11 cellular contexts compared by ENCODE assay signal in the genomic region with DNA sequence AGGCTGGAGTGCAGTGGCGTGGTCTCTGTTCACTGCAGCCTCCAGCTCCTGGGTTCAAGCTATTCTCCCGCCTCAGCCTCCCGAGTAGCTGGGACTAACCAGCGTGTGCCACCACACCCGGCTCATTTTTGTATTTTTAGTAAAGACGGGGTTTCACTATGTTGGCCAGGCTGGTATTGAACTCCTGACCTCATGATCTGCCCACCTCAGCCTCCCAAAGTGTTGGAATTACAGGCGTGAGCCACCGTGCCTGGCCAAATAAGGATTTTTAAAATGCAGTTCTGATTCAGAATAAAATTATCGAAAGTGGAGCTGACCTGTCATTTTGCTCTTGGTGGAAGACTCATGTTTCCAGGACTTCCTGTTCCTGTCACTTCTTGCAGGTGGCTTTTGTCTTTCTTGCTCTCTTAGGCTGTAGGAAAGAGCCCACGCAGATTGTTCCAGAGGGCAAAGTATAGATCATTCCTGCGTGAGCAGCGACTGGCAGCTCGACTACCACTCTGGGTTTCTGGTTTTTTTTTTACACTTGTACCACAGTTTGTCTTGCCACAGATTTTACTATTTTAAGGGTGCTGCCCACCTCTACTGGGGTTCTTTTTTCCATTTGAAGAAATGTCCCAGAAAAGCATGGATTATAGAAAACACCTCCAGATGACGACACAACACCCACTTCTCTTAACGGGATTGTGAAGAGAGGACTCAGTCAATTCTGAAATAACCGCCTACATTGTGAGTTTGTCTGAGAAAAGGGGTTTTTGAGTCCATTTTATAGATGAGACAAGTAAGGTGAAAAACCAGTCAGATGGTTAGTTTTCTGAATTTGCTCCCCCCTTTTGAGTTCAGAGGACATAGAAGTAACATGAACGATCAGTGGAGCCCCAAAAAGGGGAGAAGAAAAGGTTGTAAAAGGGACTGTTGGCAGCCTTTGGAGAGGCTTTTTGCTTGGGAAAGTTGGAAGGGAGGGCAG. TPM values are rescaled to one million over a fixed set of nuclear protein-coding genes. Genes with fewer than 3 reads are reported as not detected.
DNase-seq lines count a peak whose midpoint lies in the region; ATAC-seq, FAIRE-seq and TF ChIP-seq lines count a peak whose summit lies in the region.
"Had no signal": no experiment of that assay in that cellular context is flagged by ENCODE, and none has a peak within 500 bp of the region (broad histone marks: within the 10 kb centered on the region; RNA-seq: fewer than 3 reads in every experiment).

No MANE protein-coding gene starts in this region.

- H3K4me2 ChIP-seq in Karpas-422 (ENCODE audit: low read depth, low read length, poor library complexity, severe bottlenecking) (peak overlapping the region; percentile 23), GM12878 (ENCODE audit: control insufficient read depth, insufficient read depth) (peak overlapping the region; percentile 94)

- H3K79me2 ChIP-seq in Karpas-422 (ENCODE audit: low read length) (no peaks in the 10 kb centered on the region), GM12878 (ENCODE audit: control insufficient read depth, insufficient read depth, low read length) (peaks cover 96% of the 10 kb centered on the region)

- 0 out of 4 replicates have a peak, but pooled peaks of 1 of the 2 experiments have one; percentile 10 for TF ChIP-seq EP300 in GM12878 (IDR thresholded peaks at IDR 0.05; ENCODE audit: borderline replicate concordance in 1 of 2, control insufficient read depth in 1 of 2, low read depth in 2 of 2, low read length in 2 of 2)

- H3K4me3 Mint-ChIP-seq in activated CD4-positive, alpha-beta T cell treated with anti-CD3 and anti-CD28 coated beads, Interleukin-2, amount 10 ng/mL, durations not matched to agents 24 days and 14 days = peak overlapping the region; percentile 87

- H3K9ac ChIP-seq in Karpas-422 (ENCODE audit: low read length) (no peak overlapping the region), GM12878 (ENCODE audit: control insufficient read depth, insufficient read depth, low read length) (peak overlapping the region; percentile 64), skeletal muscle tissue (ENCODE audit: low read depth in 1 of 3, low read length in 3 of 3) (no peak overlapping the region)

- DNase-seq in activated CD4-positive, alpha-beta T cell treated with anti-CD3 and anti-CD28 coated beads, Interleukin-2, amount 10 ng/mL, durations not matched to agents 24 days and 14 days = no peak
- no peak for DNase-seq in activated CD4-positive, alpha-beta T cell treated with anti-CD3 and anti-CD28 coated beads, Interleukin-2, amount 50 U/mL, for 4 hours
- DNase-seq in Karpas-422 (no peak), GM12878 (ENCODE audit: low read depth, low spot score) (no peak), prostate gland (ENCODE audit: low spot score) (no peak), NCI-H82 treated with DMSO at 0.1 percent for 48 hours (lab: John Stamatoyannopoulos, UW; ENCODE audit: unreplicated experiment) (no peak), left colon (no peak)
- DNase-seq: aorta, NCI-H146 had no signal

- H3K36me3 ChIP-seq in Karpas-422 (ENCODE audit: insufficient read depth, low read length) (no peaks in the 10 kb centered on the region), GM12878 (ENCODE audit: control insufficient read depth in 2 of 2, insufficient read depth in 2 of 2, low read length in 1 of 2) (no peaks in the 10 kb centered on the region; a peak in 1 of 4 replicates), skeletal muscle tissue (ENCODE audit: control insufficient read depth in 3 of 3, insufficient read depth in 3 of 3, low read length in 3 of 3) (no peaks in the 10 kb centered on the region), prostate gland (no peaks in the 10 kb centered on the region)

- peak overlapping the region; percentile 82 for H3K27ac Mint-ChIP-seq in activated CD4-positive, alpha-beta T cell treated with anti-CD3 and anti-CD28 coated beads, Interleukin-2, amount 10 ng/mL, durations not matched to agents 24 days and 14 days

- peaks cover 75% of the 10 kb centered on the region for H3K36me3 Mint-ChIP-seq in activated CD4-positive, alpha-beta T cell treated with anti-CD3 and anti-CD28 coated beads, Interleukin-2, amount 10 ng/mL, durations not matched to agents 24 days and 14 days (ENCODE audit: low read depth)

- H2AFZ ChIP-seq in Karpas-422 (ENCODE audit: low read length) = no peak overlapping the region
- no peak overlapping the region; the same call in 1 of the 2 replicates for H2AFZ ChIP-seq in GM12878 (ENCODE audit: control insufficient read depth, low read depth, low read length)

- BruUV-seq in GM12878 (replicated peaks; lab: Mats Ljungman, UMichigan) = no TSS peak

- H3K4me1 Mint-ChIP-seq in activated CD4-positive, alpha-beta T cell treated with anti-CD3 and anti-CD28 coated beads, Interleukin-2, amount 10 ng/mL, durations not matched to agents 24 days and 14 days = peaks cover 91% of the 10 kb centered on the region

- FAIRE-seq in GM12878 (lab: Jason Lieb, UNC) = no peak
- FAIRE-seq: A204.1 had no signal

- SMC1A ChIA-PET in GM12878 (lab: Charles Lee; ENCODE audit: uncharacterized antibody, unreplicated experiment) = interaction anchor here (0.6 to 8.0 kb wide), 36 partner anchors 8 to 371 kb away, joined by 3 to 95 read pairs (median 4); a partner anchor contains a TSS

- ATAC-seq in GM12878 (peak; percentile 10), left colon (no peak)

- POLR2A ChIA-PET in GM12878 (lab: Charles Lee) = interaction anchor here (0.7 to 2.4 kb wide), 11 partner anchors 11 to 180 kb away, joined by 3 to 8 read pairs (median 4); no protein-coding TSS in a partner anchor

- CTCF ChIA-PET in GM12878 (lab: Yijun Ruan, JAX) = interaction anchor here (0.6 to 7.3 kb wide), 22 partner anchors 12 to 524 kb away, joined by 3 to 75 read pairs (median 6); no protein-coding TSS in a partner anchor

- TF ChIP-seq POLR2A in GM12878 (IDR thresholded peaks at IDR 0.05; ENCODE audit: low read depth, low read length) (no peak), prostate gland (IDR thresholded peaks at IDR 0.05) (no peak)

- TF ChIP-seq RAD21 in GM12878 (IDR thresholded peaks at IDR 0.05; ENCODE audit: insufficient read depth, low read depth, low read length) = no peak

- H3K9me3 ChIP-seq in Karpas-422 (ENCODE audit: low read length) (no peaks in the 10 kb centered on the region), GM12878 (replicated peaks; ENCODE audit: control insufficient read depth, insufficient read depth, low read length) (no peaks in the 10 kb centered on the region), skeletal muscle tissue (ENCODE audit: control insufficient read depth in 3 of 3, low read length in 3 of 3) (no peaks in the 10 kb centered on the region), prostate gland (no peaks in the 10 kb centered on the region)

- in situ Hi-C loops in GM12878 (cut with MboI) = loop anchor here (5.0 kb wide), 1 partner anchor 134 kb away; no protein-coding TSS in a partner anchor

- no peaks in the 10 kb centered on the region for H3K9me2 ChIP-seq in Karpas-422 (replicated peaks; ENCODE audit: insufficient read depth, low read length)

- H3K27me3 ChIP-seq in Karpas-422 (ENCODE audit: low read length) = 0 out of 2 replicates have a peak, but pooled peaks cover 7% of the 10 kb centered on the region
- no peaks in the 10 kb centered on the region for H3K27me3 ChIP-seq in GM12878 (replicated peaks in 1 of 2; ENCODE audit: control insufficient read depth in 2 of 2, insufficient read depth in 2 of 2, low read length in 1 of 2)
- H3K27me3 ChIP-seq in skeletal muscle tissue (ENCODE audit: control insufficient read depth in 3 of 3, insufficient read depth in 3 of 3, low read length in 3 of 3) = no peaks in the 10 kb centered on the region
- no peaks in the 10 kb centered on the region for H3K27me3 ChIP-seq in prostate gland (replicated peaks; ENCODE audit: insufficient read depth)

- H4K20me1 ChIP-seq in Karpas-422 (ENCODE audit: insufficient read depth, low read depth, low read length) = peaks cover 48% of the 10 kb centered on the region
- peaks cover 3% of the 10 kb centered on the region; the same call in 1 of the 2 replicates for H4K20me1 ChIP-seq in GM12878 (ENCODE audit: control insufficient read depth, insufficient read depth)

- no peaks in the 10 kb centered on the region for H3K9me3 Mint-ChIP-seq in activated CD4-positive, alpha-beta T cell treated with anti-CD3 and anti-CD28 coated beads, Interleukin-2, amount 10 ng/mL, durations not matched to agents 24 days and 14 days

- H3K4me1 ChIP-seq in Karpas-422 (ENCODE audit: low read length) (peaks cover 55% of the 10 kb centered on the region), GM12878 (ENCODE audit: control insufficient read depth, insufficient read depth, low read length) (peaks cover 69% of the 10 kb centered on the region), skeletal muscle tissue (ENCODE audit: control insufficient read depth in 3 of 3, insufficient read depth in 3 of 3, low read length in 3 of 3) (peaks cover 51 to 61% (median 59%) of the 10 kb centered on the region in 3 donors), prostate gland (replicated peaks) (peaks cover 10% of the 10 kb centered on the region)

- H3K4me3 ChIP-seq in Karpas-422 (ENCODE audit: low read length) = no peak overlapping the region
- H3K4me3 ChIP-seq in GM12878 = peak overlapping the region; percentile 42; the same call in 1 of the 2 replicates
- H3K4me3 ChIP-seq in skeletal muscle tissue (ENCODE audit: low read length in 3 of 3) = no peak overlapping the region
- H3K4me3 ChIP-seq in prostate gland = no peak overlapping the region

- TF ChIP-seq CTCF in GM12878 (IDR thresholded peaks at IDR 0.05 in 2 of 3, conservative IDR thresholded peaks at IDR 0.05 in 1 of 3; ENCODE audit: control insufficient read depth in 2 of 3, extremely low read depth in 1 of 3, insufficient read depth in 1 of 3, low read depth in 3 of 3, low read length in 3 of 3) (no peak), prostate gland (IDR thresholded peaks at IDR 0.05) (no peak)

- 13% methylated on average over 17 of the region's 17 CpGs for WGBS in GM12878 (ENCODE audit: insufficient coverage, insufficient replicate concordance, low lambda C conversion rate, missing lambda C conversion rate)
- 81% methylated on average over 17 of the region's 17 CpGs for WGBS in prostate gland

- intact Hi-C loops in activated CD4-positive, alpha-beta T cell treated with anti-CD3 and anti-CD28 coated beads, Interleukin-2, amount 10 ng/mL, durations not matched to agents 24 days and 14 days (cut with micrococcal nuclease) = loop anchor here (1.0 kb wide), 2 partner anchors 48 to 376 kb away; no protein-coding TSS in a partner anchor
- intact Hi-C loops in GM12878 (cut with micrococcal nuclease; ENCODE audit: unreplicated experiment) (loop anchor here (2.0 to 10.0 kb wide), 5 partner anchors 47 to 1129 kb away; no protein-coding TSS in a partner anchor), prostate gland (cut with DNase I) (loop anchor here (10.0 kb wide), 1 partner anchor 131 kb away; no protein-coding TSS in a partner anchor), left colon (cut with DNase I, micrococcal nuclease) (no loop called here)

- RAD21 ChIA-PET in GM12878 (lab: Charles Lee; ENCODE audit: unreplicated experiment) = interaction anchor here (0.6 to 6.4 kb wide), 29 partner anchors 13 to 539 kb away, joined by 3 to 66 read pairs (median 6); no protein-coding TSS in a partner anchor

- H3K27ac ChIP-seq in Karpas-422 (ENCODE audit: low read length) (0 out of 2 replicates have a peak overlapping the region, but pooled peaks have one; percentile 34), GM12878 (ENCODE audit: control insufficient read depth, insufficient read depth) (peak overlapping the region; percentile 92), skeletal muscle tissue (ENCODE audit: low read depth, low read length) (peak overlapping the region; percentile 10), prostate gland (no peak overlapping the region)

- H3K27me3 Mint-ChIP-seq in activated CD4-positive, alpha-beta T cell treated with anti-CD3 and anti-CD28 coated beads, Interleukin-2, amount 10 ng/mL, durations not matched to agents 24 days and 14 days = no peaks in the 10 kb centered on the region

RNA-seq across cellular contexts. Expression of a gene that starts 7.5 kb away (rescaled TPM):
- 48.7 and 49.5 TPM in 2 replicates for total RNA-seq in activated CD4-positive, alpha-beta T cell treated with anti-CD3 and anti-CD28 coated beads, Interleukin-2, amount 10 ng/mL, durations not matched to agents 24 days and 14 days
- 2.8 and 5.1 TPM in 2 replicates for total RNA-seq in Karpas-422 (2014; rRNA removed; shearing (Covaris generic); ENCODE audit: low replicate concordance)
- 86.6 and 96.7 TPM in 2 replicates for total RNA-seq in GM12878 (2013; cell fraction: nucleolus; rRNA removed)
- 11.2 and 11.8 TPM in 2 replicates for total RNA-seq in GM12878 (2014; rRNA removed)
- 12.4 and 13.4 TPM in 2 replicates for total RNA-seq in GM12878 (2014; rRNA removed; fragmentation: Illumina TruSeq; extraction: Trizol)
- total RNA-seq in GM12878 (2021) = 19.7 and 21.1 TPM in 2 replicates
- 5.4 TPM for polyA plus RNA-seq in GM12878 (2011; ENCODE audit: low read depth)
- polyA plus RNA-seq in GM12878 (2011; rRNA removed) = 17.9 and 21.6 TPM in 2 replicates
- 20.8 and 21.1 TPM in 2 replicates for polyA plus RNA-seq in GM12878 (2011; cell fraction: cytosol; rRNA removed)
- polyA plus RNA-seq in GM12878 (2011; cell fraction: nucleus; rRNA removed) = 42.4 and 49.0 TPM in 2 replicates
- 11.3 and 12.0 TPM in 2 replicates for polyA plus RNA-seq in GM12878 (2012)
- 13.7 and 14.6 TPM in 2 replicates for polyA plus RNA-seq in GM12878 (2014; fragmentation: Illumina TruSeq; extraction: Trizol)
- polyA plus RNA-seq in GM12878 (2014; fragmentation: Nextera tagmentation; extraction: Ambion mirVana) = 1 to 10 TPM; 4.2 to 5.2 TPM
- 12.2 and 12.7 TPM in 2 replicates for polyA plus RNA-seq in GM12878 (2014; rRNA removed)
- 1 to 10 TPM; 5.9 to 7.4 TPM for polyA plus RNA-seq in GM12878 (2016; fragmentation: Nextera tagmentation; extraction: Ambion mirVana)
- 33.6 and 37.9 TPM in 2 replicates for polyA minus RNA-seq in GM12878 (2011; rRNA and poly(A)+ RNA removed)
- 12.0 and 16.0 TPM in 2 replicates for polyA minus RNA-seq in GM12878 (2011; cell fraction: cytosol; rRNA and poly(A)+ RNA removed)
- polyA minus RNA-seq in GM12878 (2011; cell fraction: nucleus; rRNA and poly(A)+ RNA removed) = 29.5 and 42.3 TPM in 2 replicates
- total RNA-seq in skeletal muscle tissue = 12.0 TPM
- total RNA-seq in prostate gland = 10 to 100 TPM in 1 of 2 donors, 1 to 10 TPM in 1; 7.7 to 35.4 TPM
- total RNA-seq in left colon = 10 to 100 TPM in 1 of 2 donors, 1 to 10 TPM in 1; 10.0 to 11.2 TPM

Comparison
In these comparisons a context has a peak if more than half of its experiments do, and no peak if none do; other contexts are left out.
1. H3K27ac ChIP-seq: peak in Karpas-422 (single experiment), GM12878 (single experiment) and skeletal muscle tissue (single experiment); none in prostate gland (0 of 2).
2. intact Hi-C loops: an anchor here in activated CD4-positive, alpha-beta T cell treated with anti-CD3 and anti-CD28 coated beads, Interleukin-2, amount 10 ng/mL, durations not matched to agents 24 days and 14 days (1.0 kb wide), GM12878 (2.0 to 10.0 kb wide) and prostate gland (10.0 kb wide); none called in left colon.